ENCODE assay signal across 26 cellular contexts in the genomic region with DNA sequence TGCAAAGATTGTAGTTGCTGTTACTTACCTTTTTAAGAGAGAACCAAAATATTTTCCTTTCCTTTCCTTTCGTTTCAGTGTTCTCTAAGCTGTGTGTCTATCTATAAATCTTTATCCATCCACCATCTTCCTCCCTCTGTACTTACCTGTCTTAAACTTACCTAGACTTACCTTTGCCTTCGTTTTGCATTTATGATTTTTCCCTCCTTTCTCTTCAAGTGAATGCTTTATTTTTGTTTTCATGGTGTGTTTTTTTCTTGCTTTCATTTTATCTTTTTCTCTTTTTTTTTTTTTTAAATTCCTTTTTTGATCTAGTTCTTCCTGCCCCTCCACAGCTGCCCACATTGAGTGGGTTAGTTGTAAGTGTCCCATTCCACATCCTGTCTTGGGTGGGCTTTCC. TPM values are rescaled to one million over a fixed set of nuclear protein-coding genes. Genes with fewer than 3 reads are reported as not detected.
DNase-seq lines count a peak whose midpoint lies in the region; ATAC-seq and TF ChIP-seq lines count a peak whose summit lies in the region.
"Had no signal": no experiment of that assay in that cellular context is flagged by ENCODE, and none has a peak within 500 bp of the region (broad histone marks: within the 10 kb centered on the region; RNA-seq: fewer than 3 reads in every experiment).

No MANE protein-coding gene starts in this region.

- H3K4me3 Mint-ChIP-seq in natural killer cell (peak overlapping the region; percentile 11), T-cell (peak overlapping the region in 1 of 3 donors; percentile 0)
- H3K4me3 Mint-ChIP-seq in natural killer cell treated with Interleukin-12 subunit alpha and Interleukin-12 subunit beta and Interleukin-15 and Interleukin-18, amount 100 ng/mL, for 72 hours: no peak overlapping the region
- H3K4me3 Mint-ChIP-seq in central memory CD8-positive, alpha-beta T cell: no peak overlapping the region
- H3K4me3 Mint-ChIP-seq: T-helper 1 cell treated with Interleukin-12 subunit alpha and Interleukin-12 subunit beta and Interleukin-4 antibody, amounts not matched to agents 30 μg/mL and 1 μg/mL, for 36 hours had no signal

- H3K36me3 Mint-ChIP-seq in natural killer cell (no peaks in the 10 kb centered on the region), T-cell (peaks cover 15% of the 10 kb centered on the region)
- H3K36me3 Mint-ChIP-seq in natural killer cell treated with Interleukin-12 subunit alpha and Interleukin-12 subunit beta and Interleukin-15 and Interleukin-18, amount 100 ng/mL, for 72 hours: no peaks in the 10 kb centered on the region
- H3K36me3 Mint-ChIP-seq in central memory CD8-positive, alpha-beta T cell (ENCODE audit: insufficient read depth): peaks cover 4% of the 10 kb centered on the region

- H3K27ac Mint-ChIP-seq in natural killer cell (peak overlapping the region; percentile 14 to 72), T-cell (peak overlapping the region; percentile 32 to 35)
- H3K27ac Mint-ChIP-seq in natural killer cell treated with Interleukin-12 subunit alpha and Interleukin-12 subunit beta and Interleukin-15 and Interleukin-18, amount 100 ng/mL, for 72 hours: no peak overlapping the region
- H3K27ac Mint-ChIP-seq in central memory CD8-positive, alpha-beta T cell (ENCODE audit: low read depth): peak overlapping the region; percentile 44
- H3K27ac Mint-ChIP-seq: T-helper 1 cell treated with Interleukin-12 subunit alpha and Interleukin-12 subunit beta and Interleukin-4 antibody, amounts not matched to agents 30 μg/mL and 1 μg/mL, for 36 hours had no signal

- TF ChIP-seq CTCF in natural killer cell (IDR thresholded peaks at IDR 0.05) (no peak), RWPE1 (conservative IDR thresholded peaks at IDR 0.05; ENCODE audit: low read depth) (no peak)

- H3K27ac ChIP-seq in RWPE1: no peak overlapping the region
- H3K27ac ChIP-seq: BLaER1, HL-60, KMS-11, parathyroid adenoma, tibial artery had no signal

- H3K9me3 Mint-ChIP-seq in natural killer cell (no peaks in the 10 kb centered on the region), T-cell (no peaks in the 10 kb centered on the region)
- H3K9me3 Mint-ChIP-seq in natural killer cell treated with Interleukin-12 subunit alpha and Interleukin-12 subunit beta and Interleukin-15 and Interleukin-18, amount 100 ng/mL, for 72 hours: peaks cover 2% of the 10 kb centered on the region
- no peaks in the 10 kb centered on the region for H3K9me3 Mint-ChIP-seq in central memory CD8-positive, alpha-beta T cell
- H3K9me3 Mint-ChIP-seq: T-helper 1 cell treated with Interleukin-12 subunit alpha and Interleukin-12 subunit beta and Interleukin-4 antibody, amounts not matched to agents 30 μg/mL and 1 μg/mL, for 36 hours had no signal

- H3K4me1 Mint-ChIP-seq in natural killer cell: peaks cover 79 to 81% of the 10 kb centered on the region in 2 donors
- peaks cover 42 to 61% of the 10 kb centered on the region in 2 donors for H3K4me1 Mint-ChIP-seq in natural killer cell treated with Interleukin-12 subunit alpha and Interleukin-12 subunit beta and Interleukin-15 and Interleukin-18, amount 100 ng/mL, for 72 hours (ENCODE audit: low read depth in 2 of 2)
- H3K4me1 Mint-ChIP-seq in T-cell: peaks cover 64 to 82% (median 80%) of the 10 kb centered on the region in 3 donors
- peaks cover 64% of the 10 kb centered on the region for H3K4me1 Mint-ChIP-seq in central memory CD8-positive, alpha-beta T cell

- H3K27me3 Mint-ChIP-seq in natural killer cell (ENCODE audit: low read depth in 2 of 2) (no peaks in the 10 kb centered on the region), T-cell (no peaks in the 10 kb centered on the region)
- H3K27me3 Mint-ChIP-seq in natural killer cell treated with Interleukin-12 subunit alpha and Interleukin-12 subunit beta and Interleukin-15 and Interleukin-18, amount 100 ng/mL, for 72 hours: no peaks in the 10 kb centered on the region
- H3K27me3 Mint-ChIP-seq in central memory CD8-positive, alpha-beta T cell: no peaks in the 10 kb centered on the region

- DNase-seq in natural killer cell (no peak), T-cell (no peak), NCI-H2196 treated with DMSO at 0.1 percent for 48 hours (lab: John Stamatoyannopoulos, UW; ENCODE audit: unreplicated experiment) (no peak), RWPE1 (ENCODE audit: low spot score) (no peak), UCSD-AML1 (lab: John Stamatoyannopoulos, UW; ENCODE audit: unreplicated experiment) (no peak)
- DNase-seq in natural killer cell treated with Interleukin-12 subunit alpha and Interleukin-12 subunit beta and Interleukin-15 and Interleukin-18, amount 100 ng/mL, for 72 hours (ENCODE audit: low spot score): no peak
- DNase-seq in central memory CD8-positive, alpha-beta T cell (ENCODE audit: low spot score in 2 of 2): no peak
- DNase-seq: activated CD8-positive, alpha-beta memory T cell treated with anti-CD3 and anti-CD28 coated beads for 24 hours; Calu3; DMS79; hippocampal formation; left cardiac atrium; MM.1S; mucosa of descending colon; NCI-H1105 treated with DMSO at 0.1 percent for 48 hours; NCI-H187 treated with DMSO at 0.1 percent for 48 hours; NCI-H2171 treated with DMSO at 0.1 percent for 48 hours; NCI-H510A treated with DMSO at 0.1 percent for 48 hours; SK-N-SH; small intestine; tibial artery had no signal

- POLR2A ChIA-PET in T-cell (lab: Charles Lee): no interaction called here
- POLR2A ChIA-PET in RWPE1 (lab: Yijun Ruan, JAX; ENCODE audit: low non-redundant PET): interaction anchor here (0.7 kb wide), 1 partner anchor 128 kb away, joined by 4 read pairs; no protein-coding TSS in a partner anchor

- ATAC-seq in natural killer cell (no peak), T-cell (replicated peaks in 1 of 4) (no peak)
- ATAC-seq in natural killer cell treated with Interleukin-12 subunit alpha and Interleukin-12 subunit beta and Interleukin-15 and Interleukin-18, amount 100 ng/mL, for 72 hours: no peak
- no peak for ATAC-seq in central memory CD8-positive, alpha-beta T cell (replicated peaks; ENCODE audit: extremely low read depth, poor library complexity, severe bottlenecking)
- ATAC-seq: left cardiac atrium, mucosa of descending colon had no signal

- intact Hi-C loops in natural killer cell (cut with micrococcal nuclease): no loop called here

- CTCF ChIA-PET in T-cell (lab: Charles Lee) (interaction anchor here in 1 of 2 donors (0.8 to 1.1 kb wide), 2 partner anchors 9 to 12 kb away, joined by 4 read pairs; no protein-coding TSS in a partner anchor), RWPE1 (lab: Yijun Ruan, JAX) (no interaction called here)

RNA-seq across cellular contexts. Expression of gene ARID1B, which starts 26.2 kb away (rescaled TPM):
- total RNA-seq in natural killer cell (100 to 1,000 TPM; 180 to 201 (median 189) TPM), T-cell (100 to 1,000 TPM; 103 to 161 (median 108) TPM)
- total RNA-seq in natural killer cell treated with Interleukin-12 subunit alpha and Interleukin-12 subunit beta and Interleukin-15 and Interleukin-18, amount 100 ng/mL, for 72 hours: 100 to 1,000 TPM in 1 of 2 donors, 10 to 100 TPM in 1; 92.3 to 129 TPM

Comparison
In these comparisons a context has a peak if more than half of its experiments do, and no peak if none do; other contexts are left out.
1. H3K27ac Mint-ChIP-seq: peak in natural killer cell (2 of 2), T-cell (2 of 2) and central memory CD8-positive, alpha-beta T cell (single experiment); none in natural killer cell treated with Interleukin-12 subunit alpha and Interleukin-12 subunit beta and Interleukin-15 and Interleukin-18, amount 100 ng/mL, for 72 hours (0 of 2).